8 cellular contexts compared by ENCODE assay signal in the genomic region with DNA sequence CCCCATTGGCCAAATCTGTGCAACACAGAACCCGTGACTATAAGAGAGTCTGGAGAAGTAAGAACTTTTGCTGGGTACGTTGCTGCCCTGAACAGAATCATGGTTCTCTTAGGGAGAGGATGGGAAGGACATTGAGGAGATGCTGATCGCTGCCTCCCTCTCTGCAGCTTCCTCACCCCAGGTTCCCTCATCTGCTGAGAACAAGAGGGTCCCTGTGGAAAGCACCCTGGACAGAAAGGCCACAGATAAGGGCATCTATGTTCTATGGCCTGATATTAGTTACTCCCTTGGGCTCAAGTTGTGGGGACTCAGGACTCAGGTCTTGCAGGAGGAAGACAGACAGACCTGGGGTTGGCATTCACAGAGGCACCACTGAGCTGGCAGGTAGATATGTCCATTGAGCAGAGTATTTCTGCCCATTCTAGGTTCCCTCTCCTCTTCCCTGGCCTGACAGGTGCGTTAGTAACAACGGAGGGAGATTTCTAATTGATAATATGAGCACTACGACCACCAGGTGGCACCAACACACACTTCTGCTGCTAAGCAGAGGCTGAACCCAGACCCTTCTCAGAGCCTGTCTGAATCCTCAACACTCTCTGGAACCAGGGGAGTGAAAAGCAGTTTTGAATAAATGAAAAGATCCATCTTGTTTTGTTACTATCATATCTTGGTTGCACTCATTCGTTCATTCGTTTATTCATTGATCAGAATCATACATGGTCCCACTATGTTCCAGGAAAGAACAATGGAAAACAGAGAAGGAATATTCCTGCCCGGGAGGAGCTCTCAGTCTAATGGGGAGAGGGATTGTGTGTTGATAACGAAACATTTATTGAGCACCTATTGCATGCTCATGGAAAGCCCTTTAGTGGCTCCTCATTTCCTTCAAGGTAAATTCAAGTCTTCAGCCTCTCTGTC. TPM values are rescaled to one million over a fixed set of nuclear protein-coding genes. Genes with fewer than 3 reads are reported as not detected.
DNase-seq lines count a peak whose midpoint lies in the region; ATAC-seq, FAIRE-seq and TF ChIP-seq lines count a peak whose summit lies in the region.

No MANE protein-coding gene starts in this region.

- H3K27ac Mint-ChIP-seq in activated T-cell treated with anti-CD3 and anti-CD28 coated beads, Interleukin-2, amount 50 U/mL, for 72 hours, result no peak overlapping the region
- H3K27ac Mint-ChIP-seq in osteocyte (ENCODE audit: unreplicated experiment), result no peak overlapping the region

- no peaks in the 10 kb centered on the region for H3K9me3 Mint-ChIP-seq in activated T-cell treated with anti-CD3 and anti-CD28 coated beads, Interleukin-2, amount 50 U/mL, for 72 hours
- no peaks in the 10 kb centered on the region for H3K9me3 Mint-ChIP-seq in osteocyte (ENCODE audit: unreplicated experiment)

- no peaks in the 10 kb centered on the region for H3K36me3 Mint-ChIP-seq in activated T-cell treated with anti-CD3 and anti-CD28 coated beads, Interleukin-2, amount 50 U/mL, for 72 hours (ENCODE audit: insufficient read depth in 2 of 2)
- no peaks in the 10 kb centered on the region for H3K36me3 Mint-ChIP-seq in osteocyte (ENCODE audit: unreplicated experiment)

- H3K4me3 Mint-ChIP-seq in activated T-cell treated with anti-CD3 and anti-CD28 coated beads, Interleukin-2, amount 50 U/mL, for 72 hours, result no peak overlapping the region
- no peak overlapping the region for H3K4me3 Mint-ChIP-seq in osteocyte (ENCODE audit: unreplicated experiment)

- DNase-seq in AG08396 (ENCODE audit: low spot score) (peak; percentile 62), HT-29 (ENCODE audit: low spot score) (peak; percentile 79), RCC 7860 (ENCODE audit: low spot score) (peak; percentile 31), fibroblast of villous mesenchyme (ENCODE audit: low read depth) (peak; percentile 55), osteocyte (ENCODE audit: extremely low spot score, unreplicated experiment) (peak; percentile 86), ureter (ENCODE audit: low spot score) (peak; percentile 64)
- DNase-seq in activated T-cell treated with anti-CD3 and anti-CD28 coated beads, Interleukin-2, amount 50 U/mL, for 72 hours, result peak; percentile 64 to 66

- H3K27me3 Mint-ChIP-seq in activated T-cell treated with anti-CD3 and anti-CD28 coated beads, Interleukin-2, amount 50 U/mL, for 72 hours (ENCODE audit: low read depth), result peaks cover 26% of the 10 kb centered on the region
- H3K27me3 Mint-ChIP-seq in osteocyte (ENCODE audit: unreplicated experiment), result peaks cover 11% of the 10 kb centered on the region

- H3K4me3 ChIP-seq in fibroblast of villous mesenchyme (ENCODE audit: low read depth, low read length), result no peak overlapping the region

- no peaks in the 10 kb centered on the region for H3K4me1 Mint-ChIP-seq in activated T-cell treated with anti-CD3 and anti-CD28 coated beads, Interleukin-2, amount 50 U/mL, for 72 hours (ENCODE audit: low read depth)
- no peaks in the 10 kb centered on the region for H3K4me1 Mint-ChIP-seq in osteocyte (ENCODE audit: unreplicated experiment)

- TF ChIP-seq CTCF in fibroblast of villous mesenchyme (IDR thresholded peaks at IDR 0.05; ENCODE audit: insufficient read depth, low read depth, low read length), result peak; percentile 67
- TF ChIP-seq CTCF in osteocyte (IDR thresholded peaks at IDR 0.05), result peak; percentile 73

- FAIRE-seq in RCC 7860 (lab: Jason Lieb, UNC), result no peak

- peak; percentile 86 for ATAC-seq in GM18867 (IDR thresholded peaks at IDR 0.05; ENCODE audit: unreplicated experiment)
- ATAC-seq in activated T-cell treated with anti-CD3 and anti-CD28 coated beads, Interleukin-2, amount 50 U/mL, for 72 hours (replicated peaks in 1 of 2), result peak; percentile 56 to 62

RNA-seq across cellular contexts. Expression of a gene that starts 56.4 kb away (rescaled TPM):
- not detected in 2 replicates for total RNA-seq in HT-29 (2014; rRNA removed; shearing (Covaris generic))
- total RNA-seq in activated T-cell treated with anti-CD3 and anti-CD28 coated beads, Interleukin-2, amount 50 U/mL, for 72 hours, result not detected
- not detected in 2 replicates for total RNA-seq in fibroblast of villous mesenchyme
- not detected in 2 replicates for total RNA-seq in osteocyte
- 4.6 TPM for total RNA-seq in ureter

Comparison
In these comparisons a context has a peak if more than half of its experiments do, and no peak if none do; other contexts are left out.
1. DNase-seq: peak in every context shown above with its lines; median percentile 86 in osteocyte; 79 in HT-29; 65 in activated T-cell treated with anti-CD3 and anti-CD28 coated beads, Interleukin-2, amount 50 U/mL, for 72 hours; 64 in ureter; 62 in AG08396; 55 in fibroblast of villous mesenchyme; 31 in RCC 7860.